ENCODE assay signal across 18 cellular contexts in the genomic region with DNA sequence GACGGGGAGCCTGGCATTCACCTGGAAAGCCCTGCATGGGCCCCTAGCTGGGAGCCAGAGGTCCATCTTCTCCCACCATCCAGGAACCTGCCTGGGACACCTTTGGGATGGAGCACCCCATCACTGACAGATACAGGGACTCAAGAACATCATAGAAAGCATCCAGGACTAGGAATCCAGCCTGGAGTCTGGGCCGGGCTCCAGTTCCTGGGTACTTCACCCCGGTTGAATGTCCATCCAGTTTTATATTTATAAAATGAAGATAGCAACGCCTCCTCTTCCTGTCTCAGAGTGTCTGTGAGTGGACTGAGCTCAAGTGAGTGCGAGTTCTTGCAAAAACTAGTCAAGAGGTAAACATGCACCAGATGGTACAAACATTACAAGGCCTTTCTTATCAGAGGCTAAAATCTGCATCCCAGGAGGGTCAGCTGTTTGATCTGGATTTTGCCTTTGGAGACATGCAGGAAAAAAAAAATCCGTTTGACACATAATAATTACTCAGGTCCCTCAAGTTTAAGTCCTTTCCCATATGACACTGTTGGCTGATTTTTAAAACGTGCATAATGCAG. TPM values are rescaled to one million over a fixed set of nuclear protein-coding genes. Genes with fewer than 3 reads are reported as not detected.
DNase-seq lines count a peak whose midpoint lies in the region; ATAC-seq and TF ChIP-seq lines count a peak whose summit lies in the region.
"Had no signal": no experiment of that assay in that cellular context is flagged by ENCODE, and none has a peak within 500 bp of the region (broad histone marks: within the 10 kb centered on the region; RNA-seq: fewer than 3 reads in every experiment).

No MANE protein-coding gene starts in this region.

- no peak overlapping the region for H3K4me3 ChIP-seq in choroid plexus epithelial cell (ENCODE audit: low read depth, low read length)
- no peak overlapping the region for H3K4me3 ChIP-seq in spleen
- H3K4me3 ChIP-seq in esophagus squamous epithelium, result no peak overlapping the region
- H3K4me3 ChIP-seq: heart left ventricle had no signal

- H3K27me3 Mint-ChIP-seq in activated T-cell treated with anti-CD3 and anti-CD28 coated beads, Interleukin-2, amount 50 U/mL, for 72 hours (ENCODE audit: low read depth), result no peaks in the 10 kb centered on the region
- H3K27me3 Mint-ChIP-seq: activated naive CD8-positive, alpha-beta T cell had no signal

- no peak for DNase-seq in activated T-cell treated with anti-CD3 and anti-CD28 coated beads, Interleukin-2, amount 50 U/mL, for 72 hours
- no peak for DNase-seq in activated T-cell treated with anti-CD3 and anti-CD28 coated beads, Interleukin-2, amount 50 U/mL, for 48 hours
- DNase-seq in NCI-H2171 treated with DMSO at 0.1 percent for 48 hours (lab: John Stamatoyannopoulos, UW) (peak; percentile 45), choroid plexus epithelial cell (ENCODE audit: low read depth) (peak; percentile 64), spleen (peak; percentile 25), NCI-H1930 (lab: John Stamatoyannopoulos, UW) (no peak), esophagus squamous epithelium (lab: John Stamatoyannopoulos, UW) (no peak)
- DNase-seq: activated T-cell treated with anti-CD3 and anti-CD28 coated beads, Interleukin-2, amount 50 U/mL, for 4 hours; cerebellar nuclear complex; Karpas-422; mesendoderm; NCI-H1694; stimulated activated CD4-positive, alpha-beta T cell treated with anti-CD3 and anti-CD28 coated beads, Interleukin-2, amount 100 ng/mL, for 24 hours had no signal

- WGBS in spleen, 5 donors, result 63 to 78% (median 75%) methylated on average over 7 of the region's 7 CpGs
- WGBS in esophagus squamous epithelium, 2 donors, result 56 to 61% methylated on average over 6 of the region's 7 CpGs

- H3K9me3 Mint-ChIP-seq in activated T-cell treated with anti-CD3 and anti-CD28 coated beads, Interleukin-2, amount 50 U/mL, for 72 hours, result no peaks in the 10 kb centered on the region
- H3K9me3 Mint-ChIP-seq: activated T-cell treated with anti-CD3 and anti-CD28 coated beads, Interleukin-2, amount 50 U/mL, for 4 hours; type B pancreatic cell had no signal

- H3K9me3 ChIP-seq in spleen (no peaks in the 10 kb centered on the region), esophagus squamous epithelium (no peaks in the 10 kb centered on the region)
- H3K9me3 ChIP-seq: heart left ventricle had no signal

- ATAC-seq in activated T-cell treated with anti-CD3 and anti-CD28 coated beads, Interleukin-2, amount 50 U/mL, for 72 hours (replicated peaks in 1 of 2), result no peak
- ATAC-seq in GM18505 (IDR thresholded peaks at IDR 0.05; ENCODE audit: unreplicated experiment), result no peak

- peaks cover 25% of the 10 kb centered on the region for H3K4me1 Mint-ChIP-seq in activated T-cell treated with anti-CD3 and anti-CD28 coated beads, Interleukin-2, amount 50 U/mL, for 72 hours (ENCODE audit: low read depth)

- peaks cover 23 to 39% of the 10 kb centered on the region in 2 donors for H3K36me3 Mint-ChIP-seq in activated T-cell treated with anti-CD3 and anti-CD28 coated beads, Interleukin-2, amount 50 U/mL, for 72 hours (ENCODE audit: insufficient read depth in 2 of 2)
- H3K36me3 Mint-ChIP-seq: type B pancreatic cell had no signal

- intact Hi-C loops in spleen (cut with DNase I; ENCODE audit: low total_unique reads), result no loop called here
- intact Hi-C loops in esophagus squamous epithelium (cut with DNase I), result no loop called here

- no peak overlapping the region for H3K4me3 Mint-ChIP-seq in activated T-cell treated with anti-CD3 and anti-CD28 coated beads, Interleukin-2, amount 50 U/mL, for 72 hours
- H3K4me3 Mint-ChIP-seq: activated naive CD8-positive, alpha-beta T cell; activated T-cell treated with anti-CD3 and anti-CD28 coated beads, Interleukin-2, amount 50 U/mL, for 4 hours; type B pancreatic cell had no signal

- no peak for TF ChIP-seq POLR2A in spleen (IDR thresholded peaks at IDR 0.05)
- no peak for TF ChIP-seq POLR2A in esophagus squamous epithelium (IDR thresholded peaks at IDR 0.05)
- TF ChIP-seq POLR2A in GM18505 (IDR thresholded peaks at IDR 0.05; ENCODE audit: borderline replicate concordance, extremely low read depth, insufficient read depth, insufficient read length), result no peak

- TF ChIP-seq CTCF in choroid plexus epithelial cell (conservative IDR thresholded peaks at IDR 0.05; ENCODE audit: low read depth, low read length) (no peak), spleen (IDR thresholded peaks at IDR 0.05 in 8 of 11, conservative IDR thresholded peaks at IDR 0.05 in 3 of 11) (no peak), esophagus squamous epithelium (IDR thresholded peaks at IDR 0.05) (no peak)

- peaks cover 10 to 32% (median 22%) of the 10 kb centered on the region in 6 donors for H3K4me1 ChIP-seq in spleen
- peaks cover 20 to 24% (median 20%) of the 10 kb centered on the region in 3 donors for H3K4me1 ChIP-seq in esophagus squamous epithelium

- H3K27ac Mint-ChIP-seq in activated T-cell treated with anti-CD3 and anti-CD28 coated beads, Interleukin-2, amount 50 U/mL, for 72 hours, result peak overlapping the region; percentile 9
- H3K27ac Mint-ChIP-seq: activated naive CD8-positive, alpha-beta T cell; type B pancreatic cell had no signal

- H3K27me3 ChIP-seq in spleen (replicated peaks in 1 of 7) (no peaks in the 10 kb centered on the region), esophagus squamous epithelium (peaks cover 0 to 48% (median 0%) of the 10 kb centered on the region in 4 donors)

- peak overlapping the region in 1 of 8 donors; percentile 21 for H3K27ac ChIP-seq in spleen
- H3K27ac ChIP-seq in esophagus squamous epithelium, result peak overlapping the region in 1 of 4 donors; percentile 45
- H3K27ac ChIP-seq: heart left ventricle had no signal

- peaks cover 0 to 96% (median 29%) of the 10 kb centered on the region in 6 donors for H3K36me3 ChIP-seq in spleen
- H3K36me3 ChIP-seq in esophagus squamous epithelium, result no peaks in the 10 kb centered on the region

RNA-seq across cellular contexts. Expression of gene ZC3H12D, which starts 27.4 kb away (rescaled TPM):
- 100 to 1,000 TPM; 106 to 170 TPM for total RNA-seq in activated T-cell treated with anti-CD3 and anti-CD28 coated beads, Interleukin-2, amount 50 U/mL, for 72 hours
- total RNA-seq in spleen (10 to 100 TPM; 20.1 to 38.4 (median 27.3) TPM), esophagus squamous epithelium (1 to 10 TPM in 1 of 4 donors, under 1 TPM in 3; 0.04 to 4.3 (median 0.87) TPM)
- 10 to 100 TPM; 15.2 to 24.4 (median 18.3) TPM for polyA plus RNA-seq in spleen

RNA-seq across cellular contexts. Expression of gene SUMO4, which starts 57.3 kb away (rescaled TPM):
- 1 to 10 TPM; 5.4 to 7.2 TPM for total RNA-seq in activated T-cell treated with anti-CD3 and anti-CD28 coated beads, Interleukin-2, amount 50 U/mL, for 72 hours
- 10 to 100 TPM in 2 of 7 donors, 1 to 10 TPM in 5; 4.7 to 19.7 (median 7.0) TPM for total RNA-seq in spleen
- under 1 TPM in 1 of 3 donors, not detected in 2; 0.16 TPM for polyA plus RNA-seq in spleen
- total RNA-seq in esophagus squamous epithelium, result 1 to 10 TPM in 2 of 4 donors, not detected in 2; 2.3 to 3.2 TPM
- polyA plus RNA-seq: BJ had no signal

Comparison
In these comparisons a context has a peak if more than half of its experiments do, and no peak if none do; other contexts are left out.
1. DNase-seq: peak in NCI-H2171 treated with DMSO at 0.1 percent for 48 hours (single experiment), choroid plexus epithelial cell (single experiment) and spleen (single experiment); none in activated T-cell treated with anti-CD3 and anti-CD28 coated beads, Interleukin-2, amount 50 U/mL, for 72 hours (0 of 2), activated T-cell treated with anti-CD3 and anti-CD28 coated beads, Interleukin-2, amount 50 U/mL, for 48 hours (0 of 2), NCI-H1930 (0 of 2) and esophagus squamous epithelium (single experiment).